In genomic region chr7:155361947-155362346, GRCh38 we compare ENCODE assay signal across 24 cellular contexts.
DNase-seq lines count a peak whose midpoint lies in the region; ATAC-seq and TF ChIP-seq lines count a peak whose summit lies in the region.
"Had no signal": no experiment of that assay in that cellular context is flagged by ENCODE, and none has a peak within 500 bp of the region (broad histone marks: within the 10 kb centered on the region; RNA-seq: fewer than 3 reads in every experiment).

No MANE protein-coding gene starts in this region.

- H3K9me2 ChIP-seq in Loucy (replicated peaks; ENCODE audit: low read depth, low read length): no peaks in the 10 kb centered on the region

- TF ChIP-seq POLR2A in spleen (IDR thresholded peaks at IDR 0.05): no peak

- H3F3A ChIP-seq in Loucy (ENCODE audit: low read depth): peaks cover 16% of the 10 kb centered on the region

- intact Hi-C loops in cardiac septum (cut with DNase I): no loop called here
- intact Hi-C loops in left ventricle myocardium inferior (cut with micrococcal nuclease): no loop called here
- intact Hi-C loops in spleen (cut with DNase I; ENCODE audit: low total_unique reads): no loop called here

- no peak for TF ChIP-seq CTCF in left ventricle myocardium inferior (IDR thresholded peaks at IDR 0.05; ENCODE audit: borderline replicate concordance)
- TF ChIP-seq CTCF in Loucy (conservative IDR thresholded peaks at IDR 0.05; ENCODE audit: low read length): no peak
- TF ChIP-seq CTCF in glutamatergic neuron (IDR thresholded peaks at IDR 0.05; ENCODE audit: partially characterized antibody, unreplicated experiment): no peak
- no peak for TF ChIP-seq CTCF in spleen (IDR thresholded peaks at IDR 0.05 in 8 of 11, conservative IDR thresholded peaks at IDR 0.05 in 3 of 11)

- no peak for ATAC-seq in GM21737 (IDR thresholded peaks at IDR 0.05; ENCODE audit: unreplicated experiment)
- ATAC-seq: CD8-positive, alpha-beta T cell; PC-3 had no signal

- no peaks in the 10 kb centered on the region for H3K36me3 ChIP-seq in left ventricle myocardium inferior
- H3K36me3 ChIP-seq in Loucy (ENCODE audit: insufficient read depth, low read length): no peaks in the 10 kb centered on the region
- H3K36me3 ChIP-seq in spleen: no peaks in the 10 kb centered on the region

- H3K9me3 ChIP-seq in left ventricle myocardium inferior (replicated peaks) (no peaks in the 10 kb centered on the region), Loucy (ENCODE audit: insufficient read depth, low read depth, low read length) (no peaks in the 10 kb centered on the region), spleen (no peaks in the 10 kb centered on the region)
- H3K9me3 ChIP-seq: Caco-2 had no signal

- peaks cover 19% of the 10 kb centered on the region for H3K4me1 Mint-ChIP-seq in glutamatergic neuron (ENCODE audit: low read depth, unreplicated experiment)

- peaks cover 88% of the 10 kb centered on the region for H3K27me3 ChIP-seq in left ventricle myocardium inferior (ENCODE audit: low read depth)
- H3K27me3 ChIP-seq in Loucy (ENCODE audit: insufficient read depth, low read length, poor library complexity, severe bottlenecking): no peaks in the 10 kb centered on the region
- peaks cover 0 to 86% (median 35%) of the 10 kb centered on the region in 7 donors for H3K27me3 ChIP-seq in spleen (replicated peaks in 1 of 7)

- H2AFZ ChIP-seq in Loucy (ENCODE audit: low read length): no peak overlapping the region

- H3K4me2 ChIP-seq in Loucy (ENCODE audit: low read depth, low read length, poor library complexity, severe bottlenecking): peak overlapping the region; percentile 89

- no peak overlapping the region for H3K27ac ChIP-seq in left ventricle myocardium inferior (replicated peaks)
- H3K27ac ChIP-seq in spleen: no peak overlapping the region

- H4K20me1 ChIP-seq in Loucy (ENCODE audit: insufficient read depth, low read length, poor library complexity, severe bottlenecking): no peaks in the 10 kb centered on the region

- H3K4me3 Mint-ChIP-seq in glutamatergic neuron (ENCODE audit: unreplicated experiment): no peak overlapping the region
- H3K4me3 Mint-ChIP-seq: CD8-positive, alpha-beta T cell had no signal

- H3K79me2 ChIP-seq in Loucy (ENCODE audit: insufficient read depth, low read length): peaks cover 14% of the 10 kb centered on the region; the same call in 1 of the 2 replicates

- WGBS in spleen, 5 donors: 87 to 94% (median 92%) methylated on average over 6 to 7 of the region's 7 CpGs

- H3K27me3 Mint-ChIP-seq in glutamatergic neuron (ENCODE audit: unreplicated experiment): peaks cover 5% of the 10 kb centered on the region

- H3K9me3 Mint-ChIP-seq in glutamatergic neuron (ENCODE audit: unreplicated experiment): no peaks in the 10 kb centered on the region
- H3K9me3 Mint-ChIP-seq: CD8-positive, alpha-beta T cell had no signal

- H3K4me3 ChIP-seq in left ventricle myocardium inferior (no peak overlapping the region), Loucy (ENCODE audit: low read length, poor library complexity, severe bottlenecking) (peak overlapping the region; percentile 61), spleen (no peak overlapping the region)

- DNase-seq in cardiac septum (ENCODE audit: low spot score) (peak; percentile 57), left ventricle myocardium inferior (no peak), glutamatergic neuron (peak; percentile 6), spleen (peak; percentile 60), ecto neural progenitor cell (ENCODE audit: low spot score) (no peak)
- no peak for DNase-seq in activated CD4-positive, CD25-positive, alpha-beta regulatory T cell (lab: John Stamatoyannopoulos, UW)
- DNase-seq: 8988T; ACHN; C1 segment of cervical spinal cord; Caco-2; CD8-positive, alpha-beta T cell; DMS79; EL; Karpas-422; NCI-H1105 treated with DMSO at 0.1 percent for 48 hours; NCI-H146; NCI-H2029; NCI-H446; NCI-H524 treated with DMSO at 0.1 percent for 48 hours; NCI-H82; NK-92 treated with Interleukin-12 subunit alpha and Interleukin-12 subunit beta, amount 100 ng/mL, for 24 hours; PC-3 had no signal

- H3K4me1 ChIP-seq in left ventricle myocardium inferior (no peaks in the 10 kb centered on the region), Loucy (ENCODE audit: insufficient read depth, low read length, poor library complexity, severe bottlenecking) (peaks cover 72% of the 10 kb centered on the region), spleen (peaks cover 4 to 43% (median 16%) of the 10 kb centered on the region in 6 donors)

- no peaks in the 10 kb centered on the region for H3K36me3 Mint-ChIP-seq in glutamatergic neuron (ENCODE audit: unreplicated experiment)
- H3K36me3 Mint-ChIP-seq: CD8-positive, alpha-beta T cell had no signal

- no peak overlapping the region for H3K27ac Mint-ChIP-seq in glutamatergic neuron (ENCODE audit: unreplicated experiment)
- H3K27ac Mint-ChIP-seq: CD8-positive, alpha-beta T cell had no signal

- H3K9ac ChIP-seq in Loucy (ENCODE audit: low read depth, low read length, poor library complexity, severe bottlenecking): peak overlapping the region; percentile 94

Comparison
In these comparisons a context has a peak if more than half of its experiments do, and no peak if none do; other contexts are left out.
1. DNase-seq: peak in cardiac septum (single experiment), glutamatergic neuron (single experiment) and spleen (single experiment); none in left ventricle myocardium inferior (single experiment), activated CD4-positive, CD25-positive, alpha-beta regulatory T cell (0 of 4) and ecto neural progenitor cell (single experiment).